ENCODE assay signal across 33 cellular contexts in the genomic region with DNA sequence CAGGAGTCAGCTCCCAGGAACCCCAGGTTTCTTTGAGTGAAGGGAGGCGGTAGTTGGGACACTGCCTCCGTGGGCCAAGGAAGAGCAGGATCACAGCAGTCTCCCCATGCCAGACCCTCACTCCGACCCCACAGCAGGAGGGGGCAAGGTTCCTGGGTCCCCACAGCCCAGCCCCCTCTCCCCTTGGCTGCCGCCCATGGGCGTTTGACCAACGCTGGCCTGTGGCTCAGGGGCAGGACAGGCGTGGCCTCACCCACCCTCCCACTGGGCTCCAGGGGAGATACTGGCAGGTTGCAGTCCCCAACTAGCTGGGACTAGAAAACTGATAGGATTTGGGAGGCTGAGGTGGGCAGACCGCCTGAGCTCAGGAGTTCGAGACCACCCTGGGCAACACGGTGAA. TPM values are rescaled to one million over a fixed set of nuclear protein-coding genes. Genes with fewer than 3 reads are reported as not detected.
"Had no signal": no experiment of that assay in that cellular context is flagged by ENCODE, and none has a peak within 500 bp of the region (broad histone marks: within the 10 kb centered on the region; RNA-seq: fewer than 3 reads in every experiment).

No MANE protein-coding gene starts in this region.

- H3K9me3 Mint-ChIP-seq: activated B cell treated with CpG ODN at 0.5 μM for 24 hours; activated CD8-positive, alpha-beta T cell treated with anti-CD3 and anti-CD28 coated beads for 36 hours; activated naive CD4-positive, alpha-beta T cell treated with anti-CD3 and anti-CD28 coated beads for 36 hours; activated naive CD4-positive, alpha-beta T cell treated with anti-CD3 and anti-CD28 coated beads, Interleukin-2, amount 50 U/mL, for 24 hours; activated naive CD8-positive, alpha-beta T cell treated with anti-CD3 and anti-CD28 coated beads for 36 hours; activated naive CD8-positive, alpha-beta T cell treated with anti-CD3 and anti-CD28 coated beads, Interleukin-2, amount 50 U/mL, for 24 hours; activated T-helper 1 cell treated with anti-CD3 and anti-CD28 coated beads, Interleukin-12 subunit alpha, Interleukin-12 subunit beta, Interleukin-2, Interleukin-4 antibody, amounts not matched to agents 30 ng/mL and 10 ng/mL and 1 ng/mL, durations not matched to agents 14 hours and 24 hours and 36 hours; activated T-helper 2 cell treated with anti-CD3 and anti-CD28 coated beads, Interferon-gamma antibody, Interleukin-2, Interleukin-4, amounts not matched to agents 10 μg/mL and 5 μg/mL and 100 μg/mL, durations not matched to agents 14 hours and 24 hours and 36 hours; T-helper 2 cell treated with Interferon-gamma antibody and Interleukin-4, amounts not matched to agents 5 μg/mL and 100 μg/mL, for 36 hours had no signal

- H3K27me3 Mint-ChIP-seq: activated B cell treated with CpG ODN at 0.5 μM for 24 hours; activated CD8-positive, alpha-beta T cell treated with anti-CD3 and anti-CD28 coated beads for 36 hours; activated naive CD4-positive, alpha-beta T cell treated with anti-CD3 and anti-CD28 coated beads, Interleukin-2, amount 50 U/mL, for 24 hours; activated naive CD8-positive, alpha-beta T cell treated with anti-CD3 and anti-CD28 coated beads for 36 hours; activated naive CD8-positive, alpha-beta T cell treated with anti-CD3 and anti-CD28 coated beads, Interleukin-2, amount 50 U/mL, for 24 hours; T-helper 17 cell had no signal

- FAIRE-seq: colon, endometrium, frontal cortex had no signal

- H3K4me3 Mint-ChIP-seq: activated B cell treated with CpG ODN at 0.5 μM for 24 hours; activated CD8-positive, alpha-beta T cell treated with anti-CD3 and anti-CD28 coated beads for 36 hours; activated naive CD4-positive, alpha-beta T cell treated with anti-CD3 and anti-CD28 coated beads for 36 hours; activated naive CD4-positive, alpha-beta T cell treated with anti-CD3 and anti-CD28 coated beads, Interleukin-2, amount 50 U/mL, for 24 hours; activated naive CD8-positive, alpha-beta T cell treated with anti-CD3 and anti-CD28 coated beads for 36 hours; activated naive CD8-positive, alpha-beta T cell treated with anti-CD3 and anti-CD28 coated beads, Interleukin-2, amount 50 U/mL, for 24 hours; activated T-helper 1 cell treated with anti-CD3 and anti-CD28 coated beads, Interleukin-12 subunit alpha, Interleukin-12 subunit beta, Interleukin-2, Interleukin-4 antibody, amounts not matched to agents 30 ng/mL and 10 ng/mL and 1 ng/mL, durations not matched to agents 14 hours and 24 hours and 36 hours; T-helper 17 cell; T-helper 2 cell treated with Interferon-gamma antibody and Interleukin-4, amounts not matched to agents 5 μg/mL and 100 μg/mL, for 36 hours had no signal

- H3K27me3 ChIP-seq: adrenal gland, body of pancreas had no signal

- ATAC-seq: activated CD4-positive, CD25-positive, alpha-beta regulatory T cell treated with anti-CD3 and anti-CD28 coated beads, Interleukin-2, amount 50 U/mL, for 24 hours; activated CD8-positive, alpha-beta T cell treated with anti-CD3 and anti-CD28 coated beads for 36 hours; activated naive CD8-positive, alpha-beta T cell treated with anti-CD3 and anti-CD28 coated beads, Interleukin-2, amount 50 U/mL, for 24 hours; body of pancreas; esophagus mucosa; T-helper 17 cell had no signal

- DNase-seq: activated B cell treated with CpG ODN at 0.5 μM for 24 hours; activated CD4-positive, alpha-beta T cell treated with anti-CD3 and anti-CD28 coated beads for 48 hours; activated CD4-positive, alpha-beta T cell treated with anti-CD3 and anti-CD28 coated beads, Interleukin-2, amount 50 U/mL, for 1 hour; activated CD4-positive, alpha-beta T cell treated with anti-CD3 and anti-CD28 coated beads, Interleukin-2, amount 50 U/mL, for 48 hours; activated CD8-positive, alpha-beta memory T cell treated with anti-CD3 and anti-CD28 coated beads for 24 hours; activated CD8-positive, alpha-beta T cell treated with anti-CD3 and anti-CD28 coated beads for 36 hours; activated effector memory CD4-positive, alpha-beta T cell treated with anti-CD3 and anti-CD28 coated beads, Interleukin-2, amount 50 U/mL, for 16 hours; activated naive CD4-positive, alpha-beta T cell treated with anti-CD3 and anti-CD28 coated beads for 36 hours; activated naive CD8-positive, alpha-beta T cell treated with anti-CD3 and anti-CD28 coated beads for 36 hours; activated naive CD8-positive, alpha-beta T cell treated with anti-CD3 and anti-CD28 coated beads, Interleukin-2, amount 50 U/mL, for 24 hours; activated T-cell treated with anti-CD3 and anti-CD28 coated beads, Interleukin-2, amount 50 U/mL, for 1 hour; activated T-cell treated with anti-CD3 and anti-CD28 coated beads, Interleukin-2, amount 50 U/mL, for 48 hours; aorta; body of pancreas; central memory CD4-positive, alpha-beta T cell; cortex of kidney; dermis blood vessel endothelial cell; effector CD8-positive, alpha-beta T cell; foreskin fibroblast; T-helper 1 cell; T-helper 17 cell; T1000; WERI-Rb-1 had no signal

- H3K27ac Mint-ChIP-seq: activated B cell treated with CpG ODN at 0.5 μM for 24 hours; activated CD8-positive, alpha-beta T cell treated with anti-CD3 and anti-CD28 coated beads for 36 hours; activated naive CD4-positive, alpha-beta T cell treated with anti-CD3 and anti-CD28 coated beads for 36 hours; activated naive CD4-positive, alpha-beta T cell treated with anti-CD3 and anti-CD28 coated beads, Interleukin-2, amount 50 U/mL, for 24 hours; activated naive CD8-positive, alpha-beta T cell treated with anti-CD3 and anti-CD28 coated beads for 36 hours; activated naive CD8-positive, alpha-beta T cell treated with anti-CD3 and anti-CD28 coated beads, Interleukin-2, amount 50 U/mL, for 24 hours; activated T-helper 1 cell treated with anti-CD3 and anti-CD28 coated beads, Interleukin-12 subunit alpha, Interleukin-12 subunit beta, Interleukin-2, Interleukin-4 antibody, amounts not matched to agents 30 ng/mL and 10 ng/mL and 1 ng/mL, durations not matched to agents 14 hours and 24 hours and 36 hours; activated T-helper 2 cell treated with anti-CD3 and anti-CD28 coated beads, Interferon-gamma antibody, Interleukin-2, Interleukin-4, amounts not matched to agents 10 μg/mL and 5 μg/mL and 100 μg/mL, durations not matched to agents 14 hours and 24 hours and 36 hours; T-helper 17 cell; T-helper 2 cell treated with Interferon-gamma antibody and Interleukin-4, amounts not matched to agents 5 μg/mL and 100 μg/mL, for 36 hours had no signal

- H3K9me3 ChIP-seq: adrenal gland, body of pancreas had no signal

- H3K4me3 ChIP-seq: adrenal gland, body of pancreas had no signal

- H3K27ac ChIP-seq: body of pancreas, WERI-Rb-1 had no signal

RNA-seq across cellular contexts. Expression of gene CERS1, which starts 14.1 kb away (rescaled TPM):
- total RNA-seq: activated B cell treated with CpG ODN at 0.5 μM for 24 hours; activated naive CD4-positive, alpha-beta T cell treated with anti-CD3 and anti-CD28 coated beads for 36 hours; activated T-helper 1 cell treated with anti-CD3 and anti-CD28 coated beads, Interleukin-12 subunit alpha, Interleukin-12 subunit beta, Interleukin-2, Interleukin-4 antibody, amounts not matched to agents 30 ng/mL and 10 ng/mL and 1 ng/mL, durations not matched to agents 14 hours and 24 hours and 36 hours; esophagus mucosa; T-helper 17 cell had no signal

RNA-seq across cellular contexts. Expression of gene HOMER3, which starts 31.0 kb away (rescaled TPM):
- total RNA-seq: activated naive CD4-positive, alpha-beta T cell treated with anti-CD3 and anti-CD28 coated beads for 36 hours; activated naive CD8-positive, alpha-beta T cell treated with anti-CD3 and anti-CD28 coated beads for 36 hours had no signal
